Comparison of ENCODE assay signal across 14 cellular contexts in genomic region chr7:24024689-24025088, GRCh38.
DNase-seq lines count a peak whose midpoint lies in the region; ATAC-seq lines count a peak whose summit lies in the region.
"Had no signal": no experiment of that assay in that cellular context is flagged by ENCODE, and none has a peak within 500 bp of the region (broad histone marks: within the 10 kb centered on the region; RNA-seq: fewer than 3 reads in every experiment).

No MANE protein-coding gene starts in this region.

- POLR2A ChIA-PET in naive thymus-derived CD8-positive, alpha-beta T cell (lab: Charles Lee), result no interaction called here

- no peaks in the 10 kb centered on the region for H3K36me3 ChIP-seq in SJCRH30
- H3K36me3 ChIP-seq: ovary had no signal

- no peak overlapping the region for H3K4me3 Mint-ChIP-seq in naive thymus-derived CD8-positive, alpha-beta T cell
- H3K4me3 Mint-ChIP-seq: activated CD8-positive, alpha-beta T cell treated with anti-CD3 and anti-CD28 coated beads, Interleukin-2, amount 10 ng/mL, durations not matched to agents 7 days and 5 days; activated naive CD4-positive, alpha-beta T cell treated with anti-CD3 and anti-CD28 coated beads, Interleukin-2, amount 10 ng/mL, durations not matched to agents 7 days and 5 days; central memory CD8-positive, alpha-beta T cell; T-helper 2 cell treated with Interferon-gamma antibody and Interleukin-4, amounts not matched to agents 5 μg/mL and 100 μg/mL, for 36 hours had no signal

- H3K9me3 ChIP-seq in SJCRH30 (replicated peaks), result no peaks in the 10 kb centered on the region
- H3K9me3 ChIP-seq: ovary had no signal

- no peaks in the 10 kb centered on the region for H3K27me3 ChIP-seq in SJCRH30
- H3K27me3 ChIP-seq: ovary had no signal

- no peaks in the 10 kb centered on the region for H3K4me1 Mint-ChIP-seq in naive thymus-derived CD8-positive, alpha-beta T cell
- H3K4me1 Mint-ChIP-seq: activated naive CD4-positive, alpha-beta T cell treated with anti-CD3 and anti-CD28 coated beads, Interleukin-2, amount 10 ng/mL, durations not matched to agents 7 days and 5 days; central memory CD8-positive, alpha-beta T cell had no signal

- peak overlapping the region; percentile 33 for H3K4me3 ChIP-seq in SJCRH30
- H3K4me3 ChIP-seq: ovary had no signal

- H3K27me3 Mint-ChIP-seq in naive thymus-derived CD8-positive, alpha-beta T cell, result peaks cover 4 to 14% (median 8%) of the 10 kb centered on the region in 5 donors

- no peaks in the 10 kb centered on the region for H3K9me3 Mint-ChIP-seq in naive thymus-derived CD8-positive, alpha-beta T cell
- H3K9me3 Mint-ChIP-seq: activated naive CD4-positive, alpha-beta T cell treated with anti-CD3 and anti-CD28 coated beads, Interleukin-2, amount 10 ng/mL, durations not matched to agents 7 days and 5 days; central memory CD8-positive, alpha-beta T cell; T-helper 2 cell treated with Interferon-gamma antibody and Interleukin-4, amounts not matched to agents 5 μg/mL and 100 μg/mL, for 36 hours had no signal

- H3K27ac ChIP-seq in SJCRH30, result peak overlapping the region; percentile 88
- H3K27ac ChIP-seq: KMS-11, ovary had no signal

- DNase-seq in Ammon's horn (ENCODE audit: low spot score), result peak; percentile 56
- peak; percentile 78 to 88 for DNase-seq in SJCRH30
- DNase-seq in left kidney (ENCODE audit: low read depth, low spot score), result peak; percentile 53
- DNase-seq in naive thymus-derived CD8-positive, alpha-beta T cell, result no peak
- no peak for DNase-seq in pons (ENCODE audit: low spot score)
- DNase-seq: activated CD8-positive, alpha-beta T cell treated with anti-CD3 and anti-CD28 coated beads, Interleukin-2, amount 10 ng/mL, durations not matched to agents 7 days and 5 days; activated naive CD4-positive, alpha-beta T cell treated with anti-CD3 and anti-CD28 coated beads, Interleukin-2, amount 10 ng/mL, durations not matched to agents 7 days and 5 days; ovary had no signal

- H3K36me3 Mint-ChIP-seq in naive thymus-derived CD8-positive, alpha-beta T cell, result no peaks in the 10 kb centered on the region
- H3K36me3 Mint-ChIP-seq: activated naive CD4-positive, alpha-beta T cell treated with anti-CD3 and anti-CD28 coated beads, Interleukin-2, amount 10 ng/mL, durations not matched to agents 7 days and 5 days had no signal

- peaks cover 27% of the 10 kb centered on the region for H3K4me1 ChIP-seq in SJCRH30

- ATAC-seq in GM21619 (IDR thresholded peaks at IDR 0.05; ENCODE audit: unreplicated experiment) (peak; percentile 58), HG03520 (IDR thresholded peaks at IDR 0.05; ENCODE audit: unreplicated experiment) (no peak), HG03342 (IDR thresholded peaks at IDR 0.05; ENCODE audit: unreplicated experiment) (no peak)
- no peak for ATAC-seq in naive thymus-derived CD8-positive, alpha-beta T cell
- ATAC-seq: activated CD8-positive, alpha-beta T cell treated with anti-CD3 and anti-CD28 coated beads, Interleukin-2, amount 10 ng/mL, durations not matched to agents 7 days and 5 days had no signal

- no peak overlapping the region for H3K27ac Mint-ChIP-seq in naive thymus-derived CD8-positive, alpha-beta T cell
- H3K27ac Mint-ChIP-seq: activated CD8-positive, alpha-beta T cell treated with anti-CD3 and anti-CD28 coated beads, Interleukin-2, amount 10 ng/mL, durations not matched to agents 7 days and 5 days; activated naive CD4-positive, alpha-beta T cell treated with anti-CD3 and anti-CD28 coated beads, Interleukin-2, amount 10 ng/mL, durations not matched to agents 7 days and 5 days; T-helper 2 cell treated with Interferon-gamma antibody and Interleukin-4, amounts not matched to agents 5 μg/mL and 100 μg/mL, for 36 hours had no signal

Comparison
In these comparisons a context has a peak if more than half of its experiments do, and no peak if none do; other contexts are left out.
1. DNase-seq: peak in Ammon's horn (single experiment), SJCRH30 (2 of 2) and left kidney (single experiment); none in naive thymus-derived CD8-positive, alpha-beta T cell (0 of 10) and pons (single experiment).